In the genomic region with DNA sequence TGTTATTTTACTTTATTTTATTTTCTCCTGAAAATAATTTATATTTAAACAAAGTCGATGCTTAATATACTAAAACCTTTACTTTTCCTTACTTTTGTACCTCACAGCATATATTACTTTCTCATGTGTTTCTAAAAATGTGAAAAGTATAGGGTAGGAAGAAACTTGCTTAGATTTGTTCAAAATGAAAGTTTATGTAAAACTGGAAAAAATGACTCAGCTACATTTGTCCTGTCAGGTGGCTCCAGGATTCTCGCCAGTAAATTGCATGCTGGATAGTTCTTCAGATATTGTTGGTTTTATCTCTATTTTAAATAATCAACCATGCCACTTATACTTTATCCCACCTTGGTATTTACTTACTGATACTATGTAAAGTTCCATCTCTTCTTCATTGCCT, we compare ENCODE assay signal across 2 cellular contexts.
TF ChIP-seq lines count a peak whose summit lies in the region.

No MANE protein-coding gene starts in this region.

TF ChIP-seq in GM23338, 12 proteins besides CTCF, POLR2A, EP300 and RAD21 (continues in another document):
- no peak for TF ChIP-seq POLR2AphosphoS5 (IDR thresholded peaks at IDR 0.05; ENCODE audit: low read depth)
- no peak for TF ChIP-seq EZH2phosphoT487 (IDR thresholded peaks at IDR 0.05; ENCODE audit: unreplicated experiment)
- no peak for TF ChIP-seq EZH2 (IDR thresholded peaks at IDR 0.05; ENCODE audit: low read depth, unreplicated experiment)
- TF ChIP-seq, protein P1, sequence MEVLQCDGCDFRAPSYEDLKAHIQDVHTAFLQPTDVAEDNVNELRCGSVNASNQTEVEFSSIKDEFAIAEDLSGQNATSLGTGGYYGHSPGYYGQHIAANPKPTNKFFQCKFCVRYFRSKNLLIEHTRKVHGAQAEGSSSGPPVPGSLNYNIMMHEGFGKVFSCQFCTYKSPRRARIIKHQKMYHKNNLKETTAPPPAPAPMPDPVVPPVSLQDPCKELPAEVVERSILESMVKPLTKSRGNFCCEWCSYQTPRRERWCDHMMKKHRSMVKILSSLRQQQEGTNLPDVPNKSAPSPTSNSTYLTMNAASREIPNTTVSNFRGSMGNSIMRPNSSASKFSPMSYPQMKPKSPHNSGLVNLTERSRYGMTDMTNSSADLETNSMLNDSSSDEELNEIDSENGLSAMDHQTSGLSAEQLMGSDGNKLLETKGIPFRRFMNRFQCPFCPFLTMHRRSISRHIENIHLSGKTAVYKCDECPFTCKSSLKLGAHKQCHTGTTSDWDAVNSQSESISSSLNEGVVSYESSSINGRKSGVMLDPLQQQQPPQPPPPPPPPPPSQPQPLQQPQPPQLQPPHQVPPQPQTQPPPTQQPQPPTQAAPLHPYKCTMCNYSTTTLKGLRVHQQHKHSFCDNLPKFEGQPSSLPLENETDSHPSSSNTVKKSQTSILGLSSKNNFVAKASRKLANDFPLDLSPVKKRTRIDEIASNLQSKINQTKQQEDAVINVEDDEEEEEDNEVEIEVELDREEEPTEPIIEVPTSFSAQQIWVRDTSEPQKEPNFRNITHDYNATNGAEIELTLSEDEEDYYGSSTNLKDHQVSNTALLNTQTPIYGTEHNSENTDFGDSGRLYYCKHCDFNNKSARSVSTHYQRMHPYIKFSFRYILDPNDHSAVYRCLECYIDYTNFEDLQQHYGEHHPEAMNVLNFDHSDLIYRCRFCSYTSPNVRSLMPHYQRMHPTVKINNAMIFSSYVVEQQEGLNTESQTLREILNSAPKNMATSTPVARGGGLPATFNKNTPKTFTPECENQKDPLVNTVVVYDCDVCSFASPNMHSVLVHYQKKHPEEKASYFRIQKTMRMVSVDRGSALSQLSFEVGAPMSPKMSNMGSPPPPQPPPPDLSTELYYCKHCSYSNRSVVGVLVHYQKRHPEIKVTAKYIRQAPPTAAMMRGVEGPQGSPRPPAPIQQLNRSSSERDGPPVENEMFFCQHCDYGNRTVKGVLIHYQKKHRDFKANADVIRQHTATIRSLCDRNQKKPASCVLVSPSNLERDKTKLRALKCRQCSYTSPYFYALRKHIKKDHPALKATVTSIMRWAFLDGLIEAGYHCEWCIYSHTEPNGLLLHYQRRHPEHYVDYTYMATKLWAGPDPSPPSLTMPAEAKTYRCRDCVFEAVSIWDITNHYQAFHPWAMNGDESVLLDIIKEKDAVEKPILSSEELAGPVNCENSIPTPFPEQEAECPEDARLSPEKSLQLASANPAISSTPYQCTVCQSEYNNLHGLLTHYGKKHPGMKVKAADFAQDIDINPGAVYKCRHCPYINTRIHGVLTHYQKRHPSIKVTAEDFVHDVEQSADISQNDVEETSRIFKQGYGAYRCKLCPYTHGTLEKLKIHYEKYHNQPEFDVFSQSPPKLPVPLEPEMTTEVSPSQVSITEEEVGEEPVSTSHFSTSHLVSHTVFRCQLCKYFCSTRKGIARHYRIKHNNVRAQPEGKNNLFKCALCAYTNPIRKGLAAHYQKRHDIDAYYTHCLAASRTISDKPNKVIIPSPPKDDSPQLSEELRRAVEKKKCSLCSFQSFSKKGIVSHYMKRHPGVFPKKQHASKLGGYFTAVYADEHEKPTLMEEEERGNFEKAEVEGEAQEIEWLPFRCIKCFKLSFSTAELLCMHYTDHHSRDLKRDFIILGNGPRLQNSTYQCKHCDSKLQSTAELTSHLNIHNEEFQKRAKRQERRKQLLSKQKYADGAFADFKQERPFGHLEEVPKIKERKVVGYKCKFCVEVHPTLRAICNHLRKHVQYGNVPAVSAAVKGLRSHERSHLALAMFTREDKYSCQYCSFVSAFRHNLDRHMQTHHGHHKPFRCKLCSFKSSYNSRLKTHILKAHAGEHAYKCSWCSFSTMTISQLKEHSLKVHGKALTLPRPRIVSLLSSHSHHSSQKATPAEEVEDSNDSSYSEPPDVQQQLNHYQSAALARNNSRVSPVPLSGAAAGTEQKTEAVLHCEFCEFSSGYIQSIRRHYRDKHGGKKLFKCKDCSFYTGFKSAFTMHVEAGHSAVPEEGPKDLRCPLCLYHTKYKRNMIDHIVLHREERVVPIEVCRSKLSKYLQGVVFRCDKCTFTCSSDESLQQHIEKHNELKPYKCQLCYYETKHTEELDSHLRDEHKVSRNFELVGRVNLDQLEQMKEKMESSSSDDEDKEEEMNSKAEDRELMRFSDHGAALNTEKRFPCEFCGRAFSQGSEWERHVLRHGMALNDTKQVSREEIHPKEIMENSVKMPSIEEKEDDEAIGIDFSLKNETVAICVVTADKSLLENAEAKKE (CRISPR knock-in tag; IDR thresholded peaks at IDR 0.05) = no peak
- no peak for TF ChIP-seq ZNF331 (CRISPR knock-in tag; IDR thresholded peaks at IDR 0.05; ENCODE audit: low read depth)
- no peak for TF ChIP-seq STAT1 (IDR thresholded peaks at IDR 0.05; ENCODE audit: unreplicated experiment)
- TF ChIP-seq ZNF114 (CRISPR knock-in tag; IDR thresholded peaks at IDR 0.05) = no peak
- TF ChIP-seq JUNB (IDR thresholded peaks at IDR 0.05; ENCODE audit: unreplicated experiment) = no peak
- TF ChIP-seq, protein P2, sequence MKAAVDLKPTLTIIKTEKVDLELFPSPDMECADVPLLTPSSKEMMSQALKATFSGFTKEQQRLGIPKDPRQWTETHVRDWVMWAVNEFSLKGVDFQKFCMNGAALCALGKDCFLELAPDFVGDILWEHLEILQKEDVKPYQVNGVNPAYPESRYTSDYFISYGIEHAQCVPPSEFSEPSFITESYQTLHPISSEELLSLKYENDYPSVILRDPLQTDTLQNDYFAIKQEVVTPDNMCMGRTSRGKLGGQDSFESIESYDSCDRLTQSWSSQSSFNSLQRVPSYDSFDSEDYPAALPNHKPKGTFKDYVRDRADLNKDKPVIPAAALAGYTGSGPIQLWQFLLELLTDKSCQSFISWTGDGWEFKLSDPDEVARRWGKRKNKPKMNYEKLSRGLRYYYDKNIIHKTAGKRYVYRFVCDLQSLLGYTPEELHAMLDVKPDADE (IDR thresholded peaks at IDR 0.05) = no peak
- no peak for TF ChIP-seq CREB1 (CRISPR knock-in tag; IDR thresholded peaks at IDR 0.05; ENCODE audit: low read depth)

TF ChIP-seq in GM12878, 131 proteins besides CTCF, POLR2A, EP300 and RAD21:
- no peak for TF ChIP-seq MEF2B (IDR thresholded peaks at IDR 0.05; ENCODE audit: partially characterized antibody, poor library complexity, severe bottlenecking)
- TF ChIP-seq SUZ12 (IDR thresholded peaks at IDR 0.05; ENCODE audit: unreplicated experiment) = no peak
- no peak for TF ChIP-seq RB1 (IDR thresholded peaks at IDR 0.05; ENCODE audit: borderline replicate concordance)
- no peak for TF ChIP-seq SMC3 (IDR thresholded peaks at IDR 0.05; ENCODE audit: borderline replicate concordance, low read length)
- no peak for TF ChIP-seq RELA (IDR thresholded peaks at IDR 0.05; ENCODE audit: borderline replicate concordance, partially characterized antibody)
- TF ChIP-seq CREM (IDR thresholded peaks at IDR 0.05; ENCODE audit: low read depth) = no peak
